9 cellular contexts compared by ENCODE assay signal in the genomic region with DNA sequence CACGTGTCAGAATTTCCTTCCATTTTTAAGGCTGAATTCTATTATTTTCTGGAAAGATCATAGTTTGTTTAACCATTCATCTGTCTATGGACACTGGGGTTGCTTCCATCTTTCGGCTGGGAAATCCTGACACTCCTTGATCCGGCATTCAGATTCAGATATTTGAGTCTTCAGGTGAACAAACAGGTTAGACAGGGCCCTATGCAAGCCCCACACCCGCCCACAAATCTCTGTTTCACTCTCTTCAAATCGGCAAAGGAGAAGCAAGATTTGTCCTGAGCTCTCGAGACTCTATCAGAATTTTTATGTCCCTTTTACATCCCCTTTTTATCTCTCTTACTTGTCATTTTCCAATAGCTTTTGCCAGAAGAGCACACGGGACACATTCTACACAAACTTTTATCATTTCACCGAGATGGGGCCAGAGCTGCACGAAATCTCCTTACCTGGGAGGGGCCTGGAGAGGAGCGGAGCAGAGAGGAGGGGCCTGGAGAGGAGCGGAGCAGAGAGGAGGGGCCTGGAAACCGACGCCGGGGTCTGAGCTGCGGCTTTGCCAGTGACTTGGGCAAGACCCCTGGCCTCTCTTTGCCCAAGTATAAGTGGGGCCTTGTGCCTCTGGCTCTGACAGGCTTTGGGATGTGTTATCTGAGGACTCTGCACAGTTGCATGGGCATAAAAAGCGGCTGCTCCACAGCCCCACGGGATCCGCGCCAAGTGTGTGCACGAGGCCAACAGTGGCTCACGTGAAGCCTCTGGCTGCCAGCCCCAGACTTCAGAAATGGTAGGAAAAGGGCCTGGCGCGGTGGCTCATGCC. TPM values are rescaled to one million over a fixed set of nuclear protein-coding genes. Genes with fewer than 3 reads are reported as not detected.
DNase-seq lines count a peak whose midpoint lies in the region; ATAC-seq and TF ChIP-seq lines count a peak whose summit lies in the region.
"Had no signal": no experiment of that assay in that cellular context is flagged by ENCODE, and none has a peak within 500 bp of the region (broad histone marks: within the 10 kb centered on the region; RNA-seq: fewer than 3 reads in every experiment).

No MANE protein-coding gene starts in this region.

- H3K27ac ChIP-seq in GM23338 (ENCODE audit: low read depth): no peak overlapping the region
- H3K27ac ChIP-seq in RWPE2 (ENCODE audit: poor library complexity, severe bottlenecking): no peak overlapping the region
- H3K27ac ChIP-seq in gastroesophageal sphincter: peak overlapping the region in 2 of 4 donors; percentile 56 to 66

- H3K27ac Mint-ChIP-seq in GM23338: no peak overlapping the region
- H3K27ac Mint-ChIP-seq: T-helper 1 cell treated with Interleukin-12 subunit alpha and Interleukin-12 subunit beta and Interleukin-4 antibody, amounts not matched to agents 30 μg/mL and 1 μg/mL, for 36 hours had no signal

- H3K4me3 ChIP-seq in GM23338 (peak overlapping the region; percentile 49), RWPE2 (ENCODE audit: severe bottlenecking) (no peak overlapping the region), gastroesophageal sphincter (peak overlapping the region in 1 of 2 donors; percentile 7)

- WGBS in gastroesophageal sphincter (ENCODE audit: low coverage in 1 of 2), 2 donors: 24% methylated on average over 12 to 17 of the region's 23 CpGs

- H3K4me1 Mint-ChIP-seq in GM23338: peaks cover 10% of the 10 kb centered on the region

- peaks cover 5% of the 10 kb centered on the region for H3K36me3 Mint-ChIP-seq in GM23338 (ENCODE audit: low read depth)

- H3K36me3 ChIP-seq in GM23338 (ENCODE audit: insufficient read depth): no peaks in the 10 kb centered on the region
- H3K36me3 ChIP-seq in RWPE2 (ENCODE audit: low read depth): no peaks in the 10 kb centered on the region
- no peaks in the 10 kb centered on the region for H3K36me3 ChIP-seq in gastroesophageal sphincter

- no peaks in the 10 kb centered on the region for H4K20me1 ChIP-seq in GM23338 (replicated peaks; ENCODE audit: insufficient read depth)

- no peaks in the 10 kb centered on the region for H3K9me2 ChIP-seq in GM23338 (ENCODE audit: insufficient read depth)

- TF ChIP-seq CTCF in GM23338 (conservative IDR thresholded peaks at IDR 0.05; ENCODE audit: low read depth in 2 of 2): no peak
- TF ChIP-seq CTCF in RWPE2 (IDR thresholded peaks at IDR 0.05; ENCODE audit: poor library complexity, severe bottlenecking): no peak
- TF ChIP-seq CTCF in gastroesophageal sphincter (IDR thresholded peaks at IDR 0.05): no peak

- TF ChIP-seq POLR2A in gastroesophageal sphincter (IDR thresholded peaks at IDR 0.05): no peak

- no peaks in the 10 kb centered on the region for H3F3A ChIP-seq in GM23338 (replicated peaks; ENCODE audit: low read depth)

- intact Hi-C loops in posterior vena cava (cut with DNase I): loop anchor here in 1 of 2 donors (5.0 kb wide), 1 partner anchor 1122 kb away; no protein-coding TSS in a partner anchor

- DNase-seq in GM23338 (ENCODE audit: low spot score) (peak; percentile 74), RWPE2 (ENCODE audit: low spot score) (no peak), posterior vena cava (ENCODE audit: low spot score) (peak; percentile 86), NCI-H1105 treated with DMSO at 0.1 percent for 48 hours (lab: John Stamatoyannopoulos, UW) (no peak)
- no peak for DNase-seq in activated CD8-positive, alpha-beta memory T cell treated with anti-CD3 and anti-CD28 coated beads for 24 hours

- peak overlapping the region; percentile 34 for H2AFZ ChIP-seq in GM23338

- H3K27me3 Mint-ChIP-seq in GM23338 (ENCODE audit: insufficient read depth, low read depth, poor library complexity): peaks cover 13% of the 10 kb centered on the region

- H3K27me3 ChIP-seq in GM23338 (ENCODE audit: insufficient read depth) (no peaks in the 10 kb centered on the region), RWPE2 (ENCODE audit: insufficient read depth, poor library complexity, severe bottlenecking) (peaks cover 29% of the 10 kb centered on the region), gastroesophageal sphincter (peaks cover 11% of the 10 kb centered on the region)

- H3K9me3 ChIP-seq in RWPE2 (ENCODE audit: severe bottlenecking) (no peaks in the 10 kb centered on the region), gastroesophageal sphincter (peaks cover 0 to 17% (median 0%) of the 10 kb centered on the region in 3 donors)

- peak; percentile 99 for ATAC-seq in GM23338
- ATAC-seq in RWPE2 (ENCODE audit: low read depth): peak; percentile 83
- ATAC-seq in gastroesophageal sphincter: peak; percentile 87
- ATAC-seq in HG03565 (IDR thresholded peaks at IDR 0.05; ENCODE audit: unreplicated experiment): no peak
- no peak for ATAC-seq in HG02763 (IDR thresholded peaks at IDR 0.05; ENCODE audit: unreplicated experiment)

- no peaks in the 10 kb centered on the region for H3K79me2 ChIP-seq in GM23338 (replicated peaks; ENCODE audit: insufficient read depth)

- peaks cover 4% of the 10 kb centered on the region for H3K4me1 ChIP-seq in GM23338 (ENCODE audit: insufficient read depth)
- no peaks in the 10 kb centered on the region for H3K4me1 ChIP-seq in RWPE2 (ENCODE audit: insufficient read depth, poor library complexity, severe bottlenecking)
- H3K4me1 ChIP-seq in gastroesophageal sphincter: peaks cover 0 to 16% (median 0%) of the 10 kb centered on the region in 3 donors

- TF ChIP-seq EP300 in gastroesophageal sphincter (IDR thresholded peaks at IDR 0.05): no peak

- H3K4me2 ChIP-seq in GM23338: peak overlapping the region; percentile 80

- peak overlapping the region; percentile 69 for H3K4me3 Mint-ChIP-seq in GM23338
- H3K4me3 Mint-ChIP-seq: T-helper 1 cell treated with Interleukin-12 subunit alpha and Interleukin-12 subunit beta and Interleukin-4 antibody, amounts not matched to agents 30 μg/mL and 1 μg/mL, for 36 hours had no signal

- peaks cover 22% of the 10 kb centered on the region for H3K9me3 Mint-ChIP-seq in GM23338

TF ChIP-seq in GM23338, 12 proteins besides CTCF, POLR2A, EP300 and RAD21 (continues in another document):
- TF ChIP-seq CREB1 (CRISPR knock-in tag; IDR thresholded peaks at IDR 0.05; ENCODE audit: low read depth) (no peak), ZNF114 (CRISPR knock-in tag; IDR thresholded peaks at IDR 0.05) (no peak), ZNF331 (CRISPR knock-in tag; IDR thresholded peaks at IDR 0.05; ENCODE audit: low read depth) (no peak), ETS1 (IDR thresholded peaks at IDR 0.05) (no peak)
- TF ChIP-seq, protein P1, sequence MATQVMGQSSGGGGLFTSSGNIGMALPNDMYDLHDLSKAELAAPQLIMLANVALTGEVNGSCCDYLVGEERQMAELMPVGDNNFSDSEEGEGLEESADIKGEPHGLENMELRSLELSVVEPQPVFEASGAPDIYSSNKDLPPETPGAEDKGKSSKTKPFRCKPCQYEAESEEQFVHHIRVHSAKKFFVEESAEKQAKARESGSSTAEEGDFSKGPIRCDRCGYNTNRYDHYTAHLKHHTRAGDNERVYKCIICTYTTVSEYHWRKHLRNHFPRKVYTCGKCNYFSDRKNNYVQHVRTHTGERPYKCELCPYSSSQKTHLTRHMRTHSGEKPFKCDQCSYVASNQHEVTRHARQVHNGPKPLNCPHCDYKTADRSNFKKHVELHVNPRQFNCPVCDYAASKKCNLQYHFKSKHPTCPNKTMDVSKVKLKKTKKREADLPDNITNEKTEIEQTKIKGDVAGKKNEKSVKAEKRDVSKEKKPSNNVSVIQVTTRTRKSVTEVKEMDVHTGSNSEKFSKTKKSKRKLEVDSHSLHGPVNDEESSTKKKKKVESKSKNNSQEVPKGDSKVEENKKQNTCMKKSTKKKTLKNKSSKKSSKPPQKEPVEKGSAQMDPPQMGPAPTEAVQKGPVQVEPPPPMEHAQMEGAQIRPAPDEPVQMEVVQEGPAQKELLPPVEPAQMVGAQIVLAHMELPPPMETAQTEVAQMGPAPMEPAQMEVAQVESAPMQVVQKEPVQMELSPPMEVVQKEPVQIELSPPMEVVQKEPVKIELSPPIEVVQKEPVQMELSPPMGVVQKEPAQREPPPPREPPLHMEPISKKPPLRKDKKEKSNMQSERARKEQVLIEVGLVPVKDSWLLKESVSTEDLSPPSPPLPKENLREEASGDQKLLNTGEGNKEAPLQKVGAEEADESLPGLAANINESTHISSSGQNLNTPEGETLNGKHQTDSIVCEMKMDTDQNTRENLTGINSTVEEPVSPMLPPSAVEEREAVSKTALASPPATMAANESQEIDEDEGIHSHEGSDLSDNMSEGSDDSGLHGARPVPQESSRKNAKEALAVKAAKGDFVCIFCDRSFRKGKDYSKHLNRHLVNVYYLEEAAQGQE (IDR thresholded peaks at IDR 0.05; ENCODE audit: unreplicated experiment): no peak

RNA-seq across cellular contexts. Expression of gene RBFOX3, which starts 54.3 kb away (rescaled TPM):
- total RNA-seq in GM23338 (2014; rRNA removed; shearing (Covaris generic)): 9.7 and 13.3 TPM in 2 replicates
- 36.4 and 40.4 TPM in 2 replicates for polyA plus RNA-seq in GM23338 (2016; fragmentation: Nextera tagmentation; extraction: Ambion mirVana)
- 10 to 100 TPM in 3 of 4 donors, under 1 TPM in 1; 0.40 to 30.2 (median 15.2) TPM for total RNA-seq in gastroesophageal sphincter
- total RNA-seq in posterior vena cava: 10 to 100 TPM in 1 of 2 donors, 1 to 10 TPM in 1; 7.1 to 21.6 TPM

Comparison
In these comparisons a context has a peak if more than half of its experiments do, and no peak if none do; other contexts are left out.
1. ATAC-seq: peak in GM23338 (single experiment), RWPE2 (single experiment) and gastroesophageal sphincter (single experiment); none in HG03565 (single experiment) and HG02763 (single experiment).
2. DNase-seq: peak in GM23338 (single experiment) and posterior vena cava (single experiment); none in RWPE2 (single experiment), NCI-H1105 treated with DMSO at 0.1 percent for 48 hours (single experiment) and activated CD8-positive, alpha-beta memory T cell treated with anti-CD3 and anti-CD28 coated beads for 24 hours (single experiment).